10 cellular contexts compared by ENCODE assay signal in genomic region chr19:4744451-4745170, GRCh38. TPM values are rescaled to one million over a fixed set of nuclear protein-coding genes. Genes with fewer than 3 reads are reported as not detected.
A peak's percentile ranks its signal among the peaks of the same experiment; 100 is the strongest.
DNase-seq lines count a peak whose midpoint lies in the region; ATAC-seq and TF ChIP-seq lines count a peak whose summit lies in the region.
"Had no signal": no experiment of that assay in that cellular context is flagged by ENCODE, and none has a peak within 500 bp of the region (broad histone marks: within the 10 kb centered on the region; RNA-seq: fewer than 3 reads in every experiment).

No MANE protein-coding gene starts in this region.

- no peak for ATAC-seq in HG03108 (IDR thresholded peaks at IDR 0.05; ENCODE audit: unreplicated experiment)

- H3K27me3 ChIP-seq in MG63: no peaks in the 10 kb centered on the region

- H3K4me3 Mint-ChIP-seq in immature natural killer cell: no peak overlapping the region
- H3K4me3 Mint-ChIP-seq: naive B cell had no signal

- peak; percentile 75 for DNase-seq in AG04449 (ENCODE audit: low read depth, low spot score)
- peak; percentile 75 for DNase-seq in MG63
- DNase-seq in coronary artery (ENCODE audit: low spot score): no peak
- DNase-seq in middle frontal gyrus (ENCODE audit: extremely low spot score, low spot score): peak; percentile 43
- DNase-seq in GM13977 (ENCODE audit: low spot score): no peak
- DNase-seq in SK-N-DZ (ENCODE audit: low spot score): no peak
- no peak for DNase-seq in immature natural killer cell
- DNase-seq: activated gamma-delta T cell, naive B cell had no signal

- no peaks in the 10 kb centered on the region for H3K9me3 ChIP-seq in MG63

- no peak overlapping the region for H3K4me3 ChIP-seq in AG04449 (ENCODE audit: low read depth, low read length)
- no peak overlapping the region for H3K4me3 ChIP-seq in MG63
- no peak overlapping the region for H3K4me3 ChIP-seq in coronary artery

- peak overlapping the region; percentile 15 to 60 for H3K27ac ChIP-seq in coronary artery

- H3K36me3 ChIP-seq in MG63: no peaks in the 10 kb centered on the region

- in situ Hi-C loops in GM13977 (cut with MboI; ENCODE audit: low pct_unique_long_range_greater_than_20kb, low sequenced_read_pairs, unreplicated experiment): no loop called here

- peaks cover 11 to 16% (median 16%) of the 10 kb centered on the region in 3 donors for H3K27me3 Mint-ChIP-seq in immature natural killer cell (ENCODE audit: low read depth in 3 of 3)

- no peaks in the 10 kb centered on the region for H3K36me3 Mint-ChIP-seq in immature natural killer cell

- TF ChIP-seq CTCF in AG04449 (IDR thresholded peaks at IDR 0.05; ENCODE audit: insufficient read depth, low read length, missing control alignments) (no peak), coronary artery (IDR thresholded peaks at IDR 0.05) (no peak), GM13977 (IDR thresholded peaks at IDR 0.05; ENCODE audit: extremely low read depth, insufficient read depth, missing control alignments) (no peak)

- no peaks in the 10 kb centered on the region for H3K9me3 Mint-ChIP-seq in immature natural killer cell

- H3K4me1 Mint-ChIP-seq in immature natural killer cell: no peaks in the 10 kb centered on the region

- H3K27ac Mint-ChIP-seq in immature natural killer cell: no peak overlapping the region

- CTCF ChIA-PET in AG04449 (lab: Yijun Ruan, JAX): interaction anchor here (1.6 to 6.4 kb wide), 3 partner anchors 9 to 46 kb away, joined by 4 to 41 read pairs (median 24); partner anchors contain the start of gene FEM1A

- POLR2A ChIA-PET in AG04449 (lab: Yijun Ruan, JAX): interaction anchor here (0.7 kb wide), 2 partner anchors 47 to 62 kb away, joined by 3 to 4 read pairs; partner anchors contain the start of gene FEM1A

RNA-seq across cellular contexts. Expression of gene DPP9, which starts 21.0 kb away (rescaled TPM):
- total RNA-seq in MG63 (2014; rRNA removed; shearing (Covaris generic); ENCODE audit: low replicate concordance): 16.1 and 17.0 TPM in 2 replicates
- polyA plus RNA-seq in SK-N-DZ (2014; cell fraction: cytosol; rRNA removed): 17.4 and 29.8 TPM in 2 replicates
- 20.5 and 30.7 TPM in 2 replicates for polyA plus RNA-seq in SK-N-DZ (2014; cell fraction: nucleus; rRNA removed)
- 10 to 100 TPM; 17.8 to 81.6 (median 25.0) TPM for polyA plus RNA-seq in immature natural killer cell

RNA-seq across cellular contexts. Expression of gene FEM1A, which starts 46.9 kb away (rescaled TPM):
- 7.2 and 9.2 TPM in 2 replicates for total RNA-seq in MG63 (2014; rRNA removed; shearing (Covaris generic); ENCODE audit: low replicate concordance)
- 7.9 and 10.7 TPM in 2 replicates for polyA plus RNA-seq in SK-N-DZ (2014; cell fraction: cytosol; rRNA removed)
- polyA plus RNA-seq in SK-N-DZ (2014; cell fraction: nucleus; rRNA removed): 4.9 and 5.0 TPM in 2 replicates
- 1 to 10 TPM in 2 of 3 donors, under 1 TPM in 1; 0.80 to 5.2 (median 2.2) TPM for polyA plus RNA-seq in immature natural killer cell

Comparison
In these comparisons a context has a peak if more than half of its experiments do, and no peak if none do; other contexts are left out.
1. DNase-seq: peak in AG04449 (single experiment), MG63 (single experiment) and middle frontal gyrus (single experiment); none in coronary artery (single experiment), GM13977 (single experiment), SK-N-DZ (single experiment) and immature natural killer cell (0 of 3).